ENCODE assay signal across 8 cellular contexts in the genomic region with DNA sequence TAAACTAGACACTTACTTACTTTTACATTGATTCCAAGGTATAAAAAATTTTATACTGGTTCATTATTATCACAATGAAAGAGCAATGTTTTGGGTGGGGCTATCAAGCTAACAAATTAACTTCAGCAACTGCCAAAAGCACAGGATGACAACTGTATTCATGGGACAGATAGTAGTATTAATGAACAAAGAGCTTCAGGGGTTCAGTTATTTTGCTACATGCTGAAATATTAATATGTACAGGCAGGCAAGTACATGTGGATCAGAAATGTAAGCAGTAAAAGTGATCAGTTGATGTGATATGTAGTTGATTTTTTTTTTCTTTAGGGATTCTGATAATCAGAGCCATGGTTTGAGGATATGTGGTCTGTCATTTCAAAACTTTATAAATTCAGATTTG.
"Had no signal": no experiment of that assay in that cellular context is flagged by ENCODE, and none has a peak within 500 bp of the region (broad histone marks: within the 10 kb centered on the region; RNA-seq: fewer than 3 reads in every experiment).

No MANE protein-coding gene starts in this region.

- H3K9me3 Mint-ChIP-seq: GM23338, H9, IgD-negative memory B cell had no signal

- H3K27ac Mint-ChIP-seq: GM23338, H9, IgD-negative memory B cell had no signal

- ATAC-seq: GM23338, HepG2 had no signal

- H3K4me3 ChIP-seq: GM23338 had no signal

- FAIRE-seq: H1, H54, HepG2 had no signal

- H3K27me3 Mint-ChIP-seq: IgD-negative memory B cell had no signal

- H3K36me3 Mint-ChIP-seq: IgD-negative memory B cell had no signal

- DNase-seq: H9, HCEC 1CT, KG1 had no signal

- H3K4me3 Mint-ChIP-seq: GM23338, H9, IgD-negative memory B cell had no signal
